Comparison of ENCODE assay signal across 14 cellular contexts in the genomic region with DNA sequence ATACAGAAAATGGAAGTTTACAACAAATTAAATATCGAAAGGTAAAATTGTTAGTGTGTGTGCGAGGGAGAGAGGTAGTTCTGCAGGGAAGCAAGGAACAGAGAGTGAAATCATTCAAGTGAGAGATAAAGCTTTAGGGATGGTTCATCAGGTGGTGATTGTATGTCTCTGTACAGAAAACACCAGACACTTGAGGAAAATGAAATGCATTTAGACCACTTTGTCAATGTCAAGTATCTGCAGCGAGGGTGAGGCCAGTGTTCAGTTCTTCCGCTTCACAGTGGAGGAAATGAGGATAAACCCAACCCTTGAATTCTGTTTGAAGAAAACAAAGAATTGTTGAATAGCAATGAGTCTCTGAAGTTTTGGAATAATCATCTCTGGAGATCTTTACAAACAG. TPM values are rescaled to one million over a fixed set of nuclear protein-coding genes. Genes with fewer than 3 reads are reported as not detected.
DNase-seq lines count a peak whose midpoint lies in the region; ATAC-seq, FAIRE-seq and TF ChIP-seq lines count a peak whose summit lies in the region.
"Had no signal": no experiment of that assay in that cellular context is flagged by ENCODE, and none has a peak within 500 bp of the region (broad histone marks: within the 10 kb centered on the region; RNA-seq: fewer than 3 reads in every experiment).

No MANE protein-coding gene starts in this region.

- DNase-seq in CD8-positive, alpha-beta memory T cell, result no peak
- no peak for DNase-seq in RCC 7860 (ENCODE audit: low spot score)
- no peak for DNase-seq in left lung
- DNase-seq in stimulated activated effector memory CD8-positive, alpha-beta T cell treated with anti-CD3 and anti-CD28 coated beads, Interleukin-12 subunit alpha, Interleukin-12 subunit beta, amount 100 ng/mL, for 72 hours (ENCODE audit: low spot score in 2 of 2), result no peak
- DNase-seq in lower lobe of right lung, result no peak
- DNase-seq in G401 (ENCODE audit: low spot score), result no peak
- DNase-seq: activated CD4-positive, alpha-beta T cell treated with anti-CD3 and anti-CD28 coated beads, Interleukin-2, amount 50 U/mL, for 1 hour; activated effector memory CD4-positive, alpha-beta T cell treated with Interleukin-2 at 50 U/mL for 16 hours; effector memory CD8-positive, alpha-beta T cell; left ventricle myocardium superior; NCI-H1048; ovary had no signal

- 80% methylated on average over 4 of the region's 4 CpGs for WGBS in HUES64

- no peak overlapping the region for H3K9ac ChIP-seq in HUES64 (ENCODE audit: low read depth, low read length)

- no peaks in the 10 kb centered on the region for H3K27me3 Mint-ChIP-seq in CD8-positive, alpha-beta memory T cell
- H3K27me3 Mint-ChIP-seq: effector memory CD8-positive, alpha-beta T cell had no signal

- peak overlapping the region in 2 of 8 donors; percentile 6 to 61 for H3K27ac Mint-ChIP-seq in CD8-positive, alpha-beta memory T cell
- H3K27ac Mint-ChIP-seq in stimulated activated effector memory CD8-positive, alpha-beta T cell treated with anti-CD3 and anti-CD28 coated beads, Interleukin-12 subunit alpha, Interleukin-12 subunit beta, amount 100 ng/mL, for 72 hours, result no peak overlapping the region
- H3K27ac Mint-ChIP-seq: effector memory CD8-positive, alpha-beta T cell had no signal

- no peaks in the 10 kb centered on the region for H3K36me3 Mint-ChIP-seq in CD8-positive, alpha-beta memory T cell
- no peaks in the 10 kb centered on the region for H3K36me3 Mint-ChIP-seq in stimulated activated effector memory CD8-positive, alpha-beta T cell treated with anti-CD3 and anti-CD28 coated beads, Interleukin-12 subunit alpha, Interleukin-12 subunit beta, amount 100 ng/mL, for 72 hours

- POLR2A ChIA-PET in CD8-positive, alpha-beta memory T cell (lab: Charles Lee), result no interaction called here

- peak overlapping the region in 1 of 7 donors; percentile 6 for H3K4me3 Mint-ChIP-seq in CD8-positive, alpha-beta memory T cell
- no peak overlapping the region for H3K4me3 Mint-ChIP-seq in stimulated activated effector memory CD8-positive, alpha-beta T cell treated with anti-CD3 and anti-CD28 coated beads, Interleukin-12 subunit alpha, Interleukin-12 subunit beta, amount 100 ng/mL, for 72 hours
- H3K4me3 Mint-ChIP-seq: effector memory CD8-positive, alpha-beta T cell had no signal

- in situ Hi-C loops in G401 (cut with HindIII; ENCODE audit: low sequenced_read_pairs), result no loop called here

- H3K36me3 ChIP-seq in CD8-positive, alpha-beta memory T cell (ENCODE audit: insufficient read depth, low read length), result no peaks in the 10 kb centered on the region
- H3K36me3 ChIP-seq in HUES64 (ENCODE audit: insufficient read depth, low read length) (no peaks in the 10 kb centered on the region), left lung (no peaks in the 10 kb centered on the region), lower lobe of right lung (no peaks in the 10 kb centered on the region)
- H3K36me3 ChIP-seq: ovary had no signal

- CTCF ChIA-PET in CD8-positive, alpha-beta memory T cell (lab: Charles Lee), result no interaction called here

- no peaks in the 10 kb centered on the region for H3K9me3 Mint-ChIP-seq in CD8-positive, alpha-beta memory T cell
- H3K9me3 Mint-ChIP-seq in stimulated activated effector memory CD8-positive, alpha-beta T cell treated with anti-CD3 and anti-CD28 coated beads, Interleukin-12 subunit alpha, Interleukin-12 subunit beta, amount 100 ng/mL, for 72 hours, result no peaks in the 10 kb centered on the region
- H3K9me3 Mint-ChIP-seq: effector memory CD8-positive, alpha-beta T cell had no signal

- peak; percentile 54 for FAIRE-seq in RCC 7860 (lab: Jason Lieb, UNC)

- peak overlapping the region; percentile 57 for H3K27ac ChIP-seq in CD8-positive, alpha-beta memory T cell (ENCODE audit: low read depth, low read length)
- H3K27ac ChIP-seq in HUES64 (ENCODE audit: low read depth, low read length) (0 out of 2 replicates have a peak overlapping the region, but pooled peaks have one; percentile 13), left lung (no peak overlapping the region), lower lobe of right lung (no peak overlapping the region)
- H3K27ac ChIP-seq: ovary had no signal

- ATAC-seq in left lung (peak; percentile 40), lower lobe of right lung (no peak), GM21529 (IDR thresholded peaks at IDR 0.05; ENCODE audit: unreplicated experiment) (no peak)
- ATAC-seq in stimulated activated effector memory CD8-positive, alpha-beta T cell treated with anti-CD3 and anti-CD28 coated beads, Interleukin-12 subunit alpha, Interleukin-12 subunit beta, amount 100 ng/mL, for 72 hours, result no peak
- ATAC-seq: effector memory CD8-positive, alpha-beta T cell had no signal

- TF ChIP-seq CTCF in left lung (IDR thresholded peaks at IDR 0.05) (no peak), lower lobe of right lung (IDR thresholded peaks at IDR 0.05) (no peak)

- H3K4me1 ChIP-seq in CD8-positive, alpha-beta memory T cell (ENCODE audit: insufficient read depth, low read length), result no peaks in the 10 kb centered on the region
- H3K4me1 ChIP-seq in HUES64 (ENCODE audit: insufficient read depth, low read length), result peaks cover 29% of the 10 kb centered on the region
- H3K4me1 ChIP-seq in left lung, result peaks cover 0 to 6% of the 10 kb centered on the region in 2 donors
- H3K4me1 ChIP-seq in lower lobe of right lung, result peaks cover 7% of the 10 kb centered on the region

- no peaks in the 10 kb centered on the region for H3K27me3 ChIP-seq in CD8-positive, alpha-beta memory T cell (ENCODE audit: insufficient read depth, low read length, poor library complexity, severe bottlenecking)
- H3K27me3 ChIP-seq in HUES64 (ENCODE audit: insufficient read depth, low read length) (no peaks in the 10 kb centered on the region), left lung (no peaks in the 10 kb centered on the region), lower lobe of right lung (ENCODE audit: low read depth) (no peaks in the 10 kb centered on the region)
- H3K27me3 ChIP-seq: ovary had no signal

- peaks cover 5 to 17% (median 10%) of the 10 kb centered on the region in 3 donors for H3K4me1 Mint-ChIP-seq in CD8-positive, alpha-beta memory T cell
- peaks cover 14% of the 10 kb centered on the region for H3K4me1 Mint-ChIP-seq in stimulated activated effector memory CD8-positive, alpha-beta T cell treated with anti-CD3 and anti-CD28 coated beads, Interleukin-12 subunit alpha, Interleukin-12 subunit beta, amount 100 ng/mL, for 72 hours

- no peaks in the 10 kb centered on the region for H3K9me3 ChIP-seq in CD8-positive, alpha-beta memory T cell (ENCODE audit: low read length)
- no peaks in the 10 kb centered on the region for H3K9me3 ChIP-seq in HUES64 (ENCODE audit: insufficient read depth, low read depth, low read length)
- H3K9me3 ChIP-seq in left lung, result no peaks in the 10 kb centered on the region
- no peaks in the 10 kb centered on the region for H3K9me3 ChIP-seq in lower lobe of right lung
- H3K9me3 ChIP-seq: ovary had no signal

- intact Hi-C loops in left lung (cut with DNase I), result no loop called here
- intact Hi-C loops in lower lobe of right lung (cut with DNase I), result no loop called here

- H3K4me3 ChIP-seq in CD8-positive, alpha-beta memory T cell (ENCODE audit: low read length), result no peak overlapping the region
- H3K4me3 ChIP-seq in HUES64 (ENCODE audit: low read length) (no peak overlapping the region), left lung (no peak overlapping the region), lower lobe of right lung (no peak overlapping the region)
- H3K4me3 ChIP-seq: ovary had no signal

RNA-seq across cellular contexts. Expression of a gene that starts 14.4 kb away (rescaled TPM):
- 10 to 100 TPM; 75.5 to 82.1 TPM for total RNA-seq in CD8-positive, alpha-beta memory T cell
- 342 TPM for polyA plus RNA-seq in CD8-positive, alpha-beta memory T cell
- 236 TPM for polyA plus RNA-seq in HUES64 (2013, experiment 1 of 2)
- 283 TPM for polyA plus RNA-seq in HUES64 (2013, experiment 2 of 2)
- total RNA-seq in left lung (100 to 1,000 TPM; 498 to 642 TPM), lower lobe of right lung (409 TPM)
- 306 and 444 TPM in 2 replicates for total RNA-seq in G401 (2014; rRNA removed; shearing (Covaris generic))

Comparison
In these comparisons a context has a peak if more than half of its experiments do, and no peak if none do; other contexts are left out.
1. H3K27ac ChIP-seq: peak in CD8-positive, alpha-beta memory T cell (single experiment) and HUES64 (single experiment); none in left lung (0 of 2) and lower lobe of right lung (single experiment).